In genomic region chr7:55140221-55140980, GRCh38 we compare ENCODE assay signal across 9 cellular contexts.
DNase-seq lines count a peak whose midpoint lies in the region; ATAC-seq and TF ChIP-seq lines count a peak whose summit lies in the region.
"Had no signal": no experiment of that assay in that cellular context is flagged by ENCODE, and none has a peak within 500 bp of the region (broad histone marks: within the 10 kb centered on the region; RNA-seq: fewer than 3 reads in every experiment).

No MANE protein-coding gene starts in this region.

- ATAC-seq in HG03060 (IDR thresholded peaks at IDR 0.05; ENCODE audit: low read depth, unreplicated experiment) (peak; percentile 86), PC-3 (no peak)

- H3F3A ChIP-seq in PC-3 (ENCODE audit: low read length, unreplicated experiment), result no peaks in the 10 kb centered on the region

- H3K27ac ChIP-seq in tibial artery, result no peak overlapping the region
- H3K27ac ChIP-seq in PC-3 (ENCODE audit: low read length), result no peak overlapping the region
- H3K27ac ChIP-seq: C4-2B had no signal

- no peaks in the 10 kb centered on the region for H4K20me1 ChIP-seq in PC-3 (ENCODE audit: low read length)

- intact Hi-C loops in tibial artery (cut with DNase I; ENCODE audit: low total_unique reads), result no loop called here
- intact Hi-C loops in PC-3 (cut with micrococcal nuclease), result no loop called here

- H3K36me3 ChIP-seq in tibial artery, result peaks cover 14 to 29% (median 23%) of the 10 kb centered on the region in 3 donors
- H3K36me3 ChIP-seq in PC-3 (ENCODE audit: low read depth, low read length), result peaks cover 23% of the 10 kb centered on the region

- no peak overlapping the region for H3K9ac ChIP-seq in PC-3 (ENCODE audit: low read length)

- H3K4me1 ChIP-seq in tibial artery (peaks cover 0 to 9% (median 0%) of the 10 kb centered on the region in 4 donors), PC-3 (ENCODE audit: insufficient read depth, low read length) (peaks cover 8% of the 10 kb centered on the region)

- H3K4me2 ChIP-seq in PC-3 (ENCODE audit: low read length), result no peak overlapping the region

- H3K27me3 ChIP-seq in tibial artery (no peaks in the 10 kb centered on the region), PC-3 (ENCODE audit: low read length) (no peaks in the 10 kb centered on the region)

- POLR2A ChIA-PET in PC-3 (lab: Charles Lee; ENCODE audit: unreplicated experiment), result no interaction called here

- H3K9me2 ChIP-seq in PC-3 (replicated peaks; ENCODE audit: low read length), result no peaks in the 10 kb centered on the region

- TF ChIP-seq CTCF in cardiac fibroblast (IDR thresholded peaks at IDR 0.05; ENCODE audit: low read depth, low read length) (no peak), tibial artery (IDR thresholded peaks at IDR 0.05) (no peak), PC-3 (conservative IDR thresholded peaks at IDR 0.05; ENCODE audit: low read depth, low read length) (no peak)

- peak; percentile 36 for DNase-seq in NCI-H510A treated with DMSO at 0.1 percent for 48 hours (lab: John Stamatoyannopoulos, UW)
- no peak for DNase-seq in NCI-H510A (lab: John Stamatoyannopoulos, UW)
- DNase-seq in cardiac fibroblast (ENCODE audit: low read depth in 2 of 2), result peak; percentile 88 to 94
- peak; percentile 82 for DNase-seq in skeletal muscle cell (ENCODE audit: low read depth)
- DNase-seq in tibial artery, result no peak
- DNase-seq in PC-3, result no peak
- no peak for DNase-seq in NCI-H1048 (lab: John Stamatoyannopoulos, UW)

- H2AFZ ChIP-seq in PC-3 (ENCODE audit: low read length), result no peak overlapping the region

- BruUV-seq in PC-3 (replicated peaks; lab: Mats Ljungman, UMichigan), result no TSS peak

- CTCF ChIA-PET in PC-3 (lab: Charles Lee), result no interaction called here

- H3K79me2 ChIP-seq in PC-3 (ENCODE audit: low read length), result peaks cover 44% of the 10 kb centered on the region

- H3K9me3 ChIP-seq in tibial artery, result no peaks in the 10 kb centered on the region
- H3K9me3 ChIP-seq in PC-3 (ENCODE audit: low read length), result no peaks in the 10 kb centered on the region

- H3K4me3 ChIP-seq in cardiac fibroblast (replicated peaks in 1 of 2; ENCODE audit: low read depth in 2 of 2, low read length in 2 of 2), result no peak overlapping the region
- H3K4me3 ChIP-seq in skeletal muscle cell (ENCODE audit: low read depth, low read length), result no peak overlapping the region
- no peak overlapping the region for H3K4me3 ChIP-seq in tibial artery
- H3K4me3 ChIP-seq in PC-3 (ENCODE audit: low read length), result no peak overlapping the region

Comparison
In these comparisons a context has a peak if more than half of its experiments do, and no peak if none do; other contexts are left out.
1. DNase-seq: peak in NCI-H510A treated with DMSO at 0.1 percent for 48 hours (single experiment), cardiac fibroblast (2 of 2) and skeletal muscle cell (single experiment); none in NCI-H510A (single experiment), tibial artery (0 of 2), PC-3 (single experiment) and NCI-H1048 (single experiment).